ENCODE assay signal across 15 cellular contexts in the genomic region with DNA sequence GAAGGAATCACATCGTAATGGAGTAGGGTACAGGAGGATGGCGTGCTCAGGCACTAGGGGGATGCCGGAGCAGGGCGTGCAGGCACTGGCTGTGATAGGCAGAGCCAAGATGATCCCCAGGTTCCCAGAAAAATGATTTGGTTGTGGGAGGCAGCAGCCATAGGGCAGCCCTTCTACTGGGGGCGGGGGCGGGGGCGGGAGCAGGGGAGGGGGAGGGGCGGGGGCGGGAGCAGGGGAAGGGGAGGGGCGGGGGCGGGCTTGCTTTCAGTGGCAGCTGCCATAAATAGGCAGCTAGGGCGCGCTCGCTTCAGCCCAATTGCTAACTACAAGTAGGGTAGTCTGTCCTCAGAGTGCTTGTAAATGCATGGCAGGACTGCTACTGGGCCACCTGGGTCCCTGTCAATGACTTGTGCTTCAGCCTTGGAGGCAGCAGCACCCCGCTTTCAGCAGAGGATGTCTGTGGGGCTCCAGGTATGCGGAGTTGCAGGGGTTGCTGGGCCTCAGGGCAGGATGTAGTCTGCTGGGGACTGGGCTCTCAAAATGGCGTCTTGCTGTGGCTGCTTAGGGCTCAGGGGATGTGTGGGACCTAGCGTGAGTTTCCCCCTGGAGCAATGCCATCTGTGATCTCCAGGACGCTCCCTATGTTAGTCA.
DNase-seq lines count a peak whose midpoint lies in the region; ATAC-seq, FAIRE-seq and TF ChIP-seq lines count a peak whose summit lies in the region.
"Had no signal": no experiment of that assay in that cellular context is flagged by ENCODE, and none has a peak within 500 bp of the region (broad histone marks: within the 10 kb centered on the region; RNA-seq: fewer than 3 reads in every experiment).

No MANE protein-coding gene starts in this region.

- H2AFZ ChIP-seq in K562 (ENCODE audit: low read depth, low read length) (peak overlapping the region; percentile 90), neuronal stem cell (ENCODE audit: low read length) (peak overlapping the region; percentile 58), mesenchymal stem cell (ENCODE audit: low read depth, low read length) (no peak overlapping the region)

- H3K4ac ChIP-seq in neuronal stem cell (ENCODE audit: low read length) (no peak overlapping the region), mesenchymal stem cell (ENCODE audit: low read depth in 1 of 2, low read length in 2 of 2) (no peak overlapping the region)

- H3K9ac ChIP-seq in K562 (ENCODE audit: insufficient read depth in 1 of 2, low read depth in 2 of 2, low read length in 2 of 2) (peak overlapping the region; percentile 69 to 89), neuronal stem cell (ENCODE audit: low read depth, low read length, poor library complexity) (peak overlapping the region; percentile 18), mesenchymal stem cell (ENCODE audit: low read length) (no peak overlapping the region)
- H3K9ac ChIP-seq: BLaER1 treated with 17β-estradiol and CSF1 and Interleukin-3, amounts not matched to agents 10 nM and 100 nM had no signal

- BruUV-seq in K562 (replicated peaks; lab: Mats Ljungman, UMichigan): no TSS peak

- H3K9me1 ChIP-seq in K562 (ENCODE audit: control insufficient read depth, insufficient read depth, low read length): no peaks in the 10 kb centered on the region

- peak overlapping the region; percentile 82 for H3K4me2 ChIP-seq in K562 (ENCODE audit: insufficient read depth, low read length)
- H3K4me2 ChIP-seq in neuronal stem cell (ENCODE audit: insufficient read depth, low read length, poor library complexity, severe bottlenecking): no peak overlapping the region
- H3K4me2 ChIP-seq in mesenchymal stem cell (ENCODE audit: low read length, poor library complexity, severe bottlenecking): no peak overlapping the region
- H3K4me2 ChIP-seq: BLaER1 treated with 17β-estradiol and CSF1 and Interleukin-3, amounts not matched to agents 10 nM and 100 nM had no signal

- POLR2A ChIA-PET in K562 (lab: Yijun Ruan, JAX): no interaction called here

- peak overlapping the region; percentile 92 for H3K18ac ChIP-seq in neuronal stem cell (ENCODE audit: low read length)
- H3K18ac ChIP-seq in mesenchymal stem cell (ENCODE audit: low read depth in 1 of 2, low read length in 2 of 2): no peak overlapping the region

- H4K91ac ChIP-seq in neuronal stem cell (ENCODE audit: low read depth, low read length, poor library complexity) (no peak overlapping the region), mesenchymal stem cell (ENCODE audit: low read length) (no peak overlapping the region)

- no peak overlapping the region for H4K8ac ChIP-seq in neuronal stem cell (ENCODE audit: low read depth, low read length)
- H4K8ac ChIP-seq in mesenchymal stem cell (ENCODE audit: low read length): no peak overlapping the region

- H3K79me2 ChIP-seq in K562 (ENCODE audit: control insufficient read depth, insufficient read depth, low read length): peaks cover 12% of the 10 kb centered on the region; the same call in 2 of the 3 replicates

- peak overlapping the region; percentile 73 for H2AK5ac ChIP-seq in neuronal stem cell (ENCODE audit: low read depth, low read length)
- H2AK5ac ChIP-seq in mesenchymal stem cell (ENCODE audit: low read length, severe bottlenecking): no peak overlapping the region

- ATAC-seq in Right ventricle myocardium inferior: no peak
- peak; percentile 92 for ATAC-seq in K562
- ATAC-seq in stimulated activated naive B cell treated with anti-CD40 and anti-IgM and Interleukin-4, amounts not matched to agents 10 μg/mL and 1 μg/mL and 100 μg/mL, for 72 hours (replicated peaks): no peak
- ATAC-seq: HCT116 had no signal

- in situ Hi-C loops in K562 (cut with MboI): no loop called here

- H3K79me1 ChIP-seq in neuronal stem cell (ENCODE audit: low read depth, low read length) (no peaks in the 10 kb centered on the region), mesenchymal stem cell (replicated peaks; ENCODE audit: low read length, poor library complexity, severe bottlenecking) (no peaks in the 10 kb centered on the region)

- CTCF ChIA-PET in K562 (lab: Yijun Ruan, JAX; ENCODE audit: low intra/inter-chr PET ratio): no interaction called here

- H2BK120ac ChIP-seq in neuronal stem cell (ENCODE audit: low read depth, low read length): no peak overlapping the region
- no peak overlapping the region for H2BK120ac ChIP-seq in mesenchymal stem cell (ENCODE audit: low read depth, low read length)

- WGBS in K562 (ENCODE audit: insufficient coverage, low coverage, missing lambda C conversion rate): 3% methylated on average over 8 of the region's 19 CpGs
- whole genome bisulfite sequencing in neuronal stem cell (ENCODE audit: extremely low coverage in 2 of 2, insufficient read length in 2 of 2, insufficient replicate concordance in 1 of 2), 2 donors: no CpG with 5 or more reads among the region's 19 CpGs
- 87% methylated on average over 11 of the region's 19 CpGs for WGBS in mesenchymal stem cell

- no peaks in the 10 kb centered on the region for H3K4me1 Mint-ChIP-seq in stimulated activated naive B cell treated with anti-CD40 and anti-IgM and Interleukin-4, amounts not matched to agents 10 μg/mL and 1 μg/mL and 100 μg/mL, for 72 hours

- H3K36me3 ChIP-seq in K562 (ENCODE audit: control insufficient read depth, insufficient read depth, low read length) (0 out of 3 replicates have a peak, but pooled peaks cover 3% of the 10 kb centered on the region), neuronal stem cell (replicated peaks in 1 of 2; ENCODE audit: control insufficient read depth in 2 of 2, insufficient read depth in 2 of 2, low read length in 2 of 2) (peaks cover 0 to 2% of the 10 kb centered on the region in 2 donors), mesenchymal stem cell (ENCODE audit: control insufficient read depth in 1 of 2, insufficient read depth in 2 of 2, low read depth in 1 of 2, low read length in 2 of 2) (no peaks in the 10 kb centered on the region)
- H3K36me3 ChIP-seq: BLaER1 treated with 17β-estradiol and CSF1 and Interleukin-3, amounts not matched to agents 10 nM and 100 nM had no signal

- no peak for TF ChIP-seq EP300 in K562 (IDR thresholded peaks at IDR 0.05; ENCODE audit: low read length)

- H3K27me3 ChIP-seq in K562 (ENCODE audit: control insufficient read depth in 2 of 2, insufficient read depth in 2 of 2, low read length in 2 of 2) (no peaks in the 10 kb centered on the region), neuronal stem cell (ENCODE audit: control insufficient read depth in 3 of 3, insufficient read depth in 3 of 3, low read depth in 1 of 3, low read length in 3 of 3) (no peaks in the 10 kb centered on the region), mesenchymal stem cell (ENCODE audit: control insufficient read depth in 1 of 2, insufficient read depth in 1 of 2, low read length in 2 of 2) (no peaks in the 10 kb centered on the region)
- H3K27me3 ChIP-seq: BLaER1 treated with 17β-estradiol and CSF1 and Interleukin-3, amounts not matched to agents 10 nM and 100 nM had no signal

- H3K4me3 ChIP-seq in K562 (peak overlapping the region; percentile 46), neuronal stem cell (ENCODE audit: low read length in 2 of 2) (no peak overlapping the region), mesenchymal stem cell (ENCODE audit: insufficient read depth in 1 of 2, low read depth in 1 of 2, low read length in 2 of 2) (no peak overlapping the region)
- H3K4me3 ChIP-seq: BLaER1 treated with 17β-estradiol and CSF1 and Interleukin-3, amounts not matched to agents 10 nM and 100 nM had no signal

- H3K14ac ChIP-seq in neuronal stem cell (ENCODE audit: low read length): no peak overlapping the region
- H3K14ac ChIP-seq in mesenchymal stem cell (ENCODE audit: low read length in 2 of 2): peak overlapping the region in 1 of 2 experiments; percentile 48

- no peaks in the 10 kb centered on the region for H3K9me3 Mint-ChIP-seq in stimulated activated naive B cell treated with anti-CD40 and anti-IgM and Interleukin-4, amounts not matched to agents 10 μg/mL and 1 μg/mL and 100 μg/mL, for 72 hours

- no peak overlapping the region for H2BK5ac ChIP-seq in neuronal stem cell (ENCODE audit: low read length)
- no peak overlapping the region for H2BK5ac ChIP-seq in mesenchymal stem cell (ENCODE audit: low read depth, low read length, poor library complexity, severe bottlenecking)

- H3K4me3 Mint-ChIP-seq in stimulated activated naive B cell treated with anti-CD40 and anti-IgM and Interleukin-4, amounts not matched to agents 10 μg/mL and 1 μg/mL and 100 μg/mL, for 72 hours: no peak overlapping the region

- H3K23ac ChIP-seq in neuronal stem cell (ENCODE audit: low read depth, low read length, poor library complexity) (no peak overlapping the region), mesenchymal stem cell (ENCODE audit: low read length in 2 of 2) (no peak overlapping the region)

- H2BK12ac ChIP-seq in neuronal stem cell (ENCODE audit: low read length) (no peak overlapping the region), mesenchymal stem cell (ENCODE audit: low read length in 2 of 2) (no peak overlapping the region)

- H2BK15ac ChIP-seq in neuronal stem cell (ENCODE audit: low read length): peak overlapping the region; percentile 15
- H2BK15ac ChIP-seq in mesenchymal stem cell (ENCODE audit: low read depth, poor library complexity, severe bottlenecking): no peak overlapping the region

- peak; percentile 73 for TF ChIP-seq POLR2A in K562 (conservative IDR thresholded peaks at IDR 0.05)

- H3K4me1 ChIP-seq in K562 (replicated peaks in 1 of 2; ENCODE audit: control insufficient read depth in 2 of 2, insufficient read depth in 2 of 2, low read length in 2 of 2) (peaks cover 0 to 2% of the 10 kb centered on the region in 2 experiments; a peak in 1 of 5 replicates), neuronal stem cell (ENCODE audit: control insufficient read depth in 2 of 2, insufficient read depth in 1 of 2, low read depth in 1 of 2, low read length in 2 of 2) (peaks cover 0 to 2% of the 10 kb centered on the region in 2 donors), mesenchymal stem cell (ENCODE audit: control insufficient read depth, insufficient read depth, low read depth, low read length) (no peaks in the 10 kb centered on the region)
- H3K4me1 ChIP-seq: BLaER1 treated with 17β-estradiol and CSF1 and Interleukin-3, amounts not matched to agents 10 nM and 100 nM had no signal

- no peaks in the 10 kb centered on the region for H3K36me3 Mint-ChIP-seq in stimulated activated naive B cell treated with anti-CD40 and anti-IgM and Interleukin-4, amounts not matched to agents 10 μg/mL and 1 μg/mL and 100 μg/mL, for 72 hours

- intact Hi-C loops in Right ventricle myocardium inferior (cut with DNase I): no loop called here
- intact Hi-C loops in cardiac septum (cut with DNase I): no loop called here
- intact Hi-C loops in K562 (cut with micrococcal nuclease): no loop called here

- H3K27me3 Mint-ChIP-seq in stimulated activated naive B cell treated with anti-CD40 and anti-IgM and Interleukin-4, amounts not matched to agents 10 μg/mL and 1 μg/mL and 100 μg/mL, for 72 hours: peaks cover 10 to 18% of the 10 kb centered on the region in 2 donors

- no peak overlapping the region for H3K27ac Mint-ChIP-seq in stimulated activated naive B cell treated with anti-CD40 and anti-IgM and Interleukin-4, amounts not matched to agents 10 μg/mL and 1 μg/mL and 100 μg/mL, for 72 hours

- H3K9me3 ChIP-seq in K562 (replicated peaks; ENCODE audit: control insufficient read depth, insufficient read depth, low read depth, low read length) (no peaks in the 10 kb centered on the region), neuronal stem cell (replicated peaks in 1 of 2; ENCODE audit: control insufficient read depth in 2 of 2, insufficient read depth in 1 of 2, low read depth in 1 of 2, low read length in 2 of 2) (no peaks in the 10 kb centered on the region), mesenchymal stem cell (ENCODE audit: control insufficient read depth, low read length) (no peaks in the 10 kb centered on the region)
- H3K9me3 ChIP-seq: BLaER1 treated with 17β-estradiol and CSF1 and Interleukin-3, amounts not matched to agents 10 nM and 100 nM had no signal

- DNase-seq in Right ventricle myocardium inferior (ENCODE audit: missing footprints) (peak; percentile 60), cardiac septum (ENCODE audit: low spot score) (no peak), NCI-H2227 treated with DMSO at 0.1 percent for 48 hours (lab: John Stamatoyannopoulos, UW) (peak; percentile 41), K562 (ENCODE audit: extremely low read depth in 1 of 4, low spot score in 3 of 4) (peak; percentile 63 to 74 (median 64)), neuronal stem cell (ENCODE audit: low spot score) (no peak), NCI-H1417 treated with DMSO at 0.1 percent for 48 hours (lab: John Stamatoyannopoulos, UW) (no peak), mesenchymal stem cell (no peak)
- no peak for DNase-seq in stimulated activated naive B cell treated with anti-CD40 and anti-IgM and Interleukin-4, amounts not matched to agents 10 μg/mL and 1 μg/mL and 100 μg/mL, for 72 hours
- DNase-seq: EL, MV-4-11, NCI-H1436, NCI-H446 treated with DMSO at 0.1 percent for 48 hours, NCI-H774 had no signal

- no peak for FAIRE-seq in K562 (lab: Jason Lieb, UNC)

- no peak for TF ChIP-seq RAD21 in K562 (CRISPR knock-in tag; conservative IDR thresholded peaks at IDR 0.05 in 1 of 2, IDR thresholded peaks at IDR 0.05 in 1 of 2)

- H3K27ac ChIP-seq in K562 (ENCODE audit: extremely low read depth, low read depth, low read length): peak overlapping the region; percentile 69; the same call in 2 of the 3 replicates
- no peak overlapping the region for H3K27ac ChIP-seq in neuronal stem cell (replicated peaks; ENCODE audit: low read length)
- no peak overlapping the region for H3K27ac ChIP-seq in mesenchymal stem cell (ENCODE audit: low read length, poor library complexity, severe bottlenecking)
- H3K27ac ChIP-seq: BLaER1 treated with 17β-estradiol and CSF1 and Interleukin-3, amounts not matched to agents 10 nM and 100 nM had no signal

- no peaks in the 10 kb centered on the region for H4K20me1 ChIP-seq in K562 (replicated peaks; ENCODE audit: control insufficient read depth, insufficient read depth, low read length)
- H4K20me1 ChIP-seq: BLaER1 treated with 17β-estradiol and CSF1 and Interleukin-3, amounts not matched to agents 10 nM and 100 nM had no signal

- TF ChIP-seq CTCF in K562 (IDR thresholded peaks at IDR 0.05 in 2 of 3, conservative IDR thresholded peaks at IDR 0.05 in 1 of 3; ENCODE audit: insufficient read depth in 2 of 3, low read depth in 1 of 3, low read length in 3 of 3): no peak

Comparison
In these comparisons a context has a peak if more than half of its experiments do, and no peak if none do; other contexts are left out.
1. DNase-seq: peak in Right ventricle myocardium inferior (single experiment), NCI-H2227 treated with DMSO at 0.1 percent for 48 hours (single experiment) and K562 (4 of 4); none in cardiac septum (single experiment), neuronal stem cell (single experiment), stimulated activated naive B cell treated with anti-CD40 and anti-IgM and Interleukin-4, amounts not matched to agents 10 μg/mL and 1 μg/mL and 100 μg/mL, for 72 hours (single experiment), NCI-H1417 treated with DMSO at 0.1 percent for 48 hours (single experiment) and mesenchymal stem cell (single experiment).